In genomic region chr4:76307670-76308014, GRCh38 we compare ENCODE assay signal across 8 cellular contexts. TPM values are rescaled to one million over a fixed set of nuclear protein-coding genes. Genes with fewer than 3 reads are reported as not detected.
DNase-seq lines count a peak whose midpoint lies in the region; TF ChIP-seq lines count a peak whose summit lies in the region.

No MANE protein-coding gene starts in this region.

- no peaks in the 10 kb centered on the region for H3K9me3 ChIP-seq in Caco-2
- no peaks in the 10 kb centered on the region for H3K9me3 ChIP-seq in cardiac muscle cell (ENCODE audit: low read depth)
- no peaks in the 10 kb centered on the region for H3K9me3 ChIP-seq in parathyroid adenoma (ENCODE audit: control insufficient read depth, low read length)
- H3K9me3 ChIP-seq in A673 (ENCODE audit: low read depth, low read length, poor library complexity, severe bottlenecking) = no peaks in the 10 kb centered on the region

- peaks cover 18% of the 10 kb centered on the region for H3K36me3 Mint-ChIP-seq in Caco-2 (ENCODE audit: insufficient read depth, unreplicated experiment)

- H3K36me3 ChIP-seq in Caco-2 (ENCODE audit: control insufficient read depth, insufficient read depth, low read length) (no peaks in the 10 kb centered on the region), cardiac muscle cell (peaks cover 22% of the 10 kb centered on the region), parathyroid adenoma (ENCODE audit: control insufficient read depth, insufficient read depth, low read length) (no peaks in the 10 kb centered on the region), A673 (ENCODE audit: insufficient read depth, low read length, poor library complexity, severe bottlenecking) (no peaks in the 10 kb centered on the region)

- no peak overlapping the region for H3K9ac ChIP-seq in parathyroid adenoma

- peak overlapping the region; percentile 51 for H3K4me3 ChIP-seq in Caco-2 (ENCODE audit: low read depth, low read length)
- H3K4me3 ChIP-seq in cardiac muscle cell = peak overlapping the region; percentile 94
- H3K4me3 ChIP-seq in parathyroid adenoma (ENCODE audit: low read depth, low read length) = peak overlapping the region; percentile 80
- H3K4me3 ChIP-seq in A673 (ENCODE audit: low read depth, low read length, poor library complexity, severe bottlenecking) = no peak overlapping the region

- H3K4me2 ChIP-seq in parathyroid adenoma (ENCODE audit: low read length) = peak overlapping the region; percentile 95

- H3K27me3 ChIP-seq in Caco-2 (replicated peaks; ENCODE audit: control insufficient read depth, insufficient read depth, low read length) = no peaks in the 10 kb centered on the region
- no peaks in the 10 kb centered on the region for H3K27me3 ChIP-seq in cardiac muscle cell
- no peaks in the 10 kb centered on the region for H3K27me3 ChIP-seq in parathyroid adenoma (ENCODE audit: control insufficient read depth, insufficient read depth, low read length)
- H3K27me3 ChIP-seq in A673 (replicated peaks; ENCODE audit: insufficient read depth, low read depth, low read length, poor library complexity) = peaks cover 3% of the 10 kb centered on the region

- BruUV-seq in Caco-2 (replicated peaks; lab: Mats Ljungman, UMichigan) (no TSS peak), A673 (replicated peaks; lab: Mats Ljungman, UMichigan) (no TSS peak)

- no peaks in the 10 kb centered on the region for H3K27me3 Mint-ChIP-seq in Caco-2 (ENCODE audit: insufficient read depth, unreplicated experiment)

- no peak overlapping the region for H3K27ac Mint-ChIP-seq in Caco-2 (ENCODE audit: unreplicated experiment)

- CTCF ChIA-PET in Caco-2 (lab: Charles Lee) (interaction anchor here (0.6 to 2.8 kb wide), 5 partner anchors 27 to 271 kb away, joined by 3 to 29 read pairs (median 4); no protein-coding TSS in a partner anchor), A673 (lab: Charles Lee) (no interaction called here)

- H3K27ac ChIP-seq in cardiac muscle cell (peak overlapping the region; percentile 93), parathyroid adenoma (no peak overlapping the region), A673 (ENCODE audit: low read depth, low read length, poor library complexity, severe bottlenecking) (no peak overlapping the region)

- H3K4me1 Mint-ChIP-seq in Caco-2 (ENCODE audit: low read depth, unreplicated experiment) = peaks cover 18% of the 10 kb centered on the region

- no peak for DNase-seq in Caco-2
- DNase-seq in SHP77 treated with DMSO at 0.1 percent for 48 hours (lab: John Stamatoyannopoulos, UW) = peak; percentile 32
- DNase-seq in cardiac muscle cell (ENCODE audit: low read depth in 1 of 2, low spot score in 1 of 2) = peak in 1 of 2 donors; percentile 46
- no peak for DNase-seq in T-helper 2 cell
- DNase-seq in A673 (ENCODE audit: low spot score) = no peak
- DNase-seq in putamen (ENCODE audit: low spot score) = no peak
- no peak for DNase-seq in dermis blood vessel endothelial cell

- H3K4me3 Mint-ChIP-seq in Caco-2 (ENCODE audit: unreplicated experiment) = peak overlapping the region; percentile 90

- POLR2A ChIA-PET in Caco-2 (lab: Charles Lee) (interaction anchor here (0.6 to 0.8 kb wide), 3 partner anchors 70 to 160 kb away, joined by 3 to 4 read pairs (median 3); partner anchors contain the start of genes CCDC158 and NUP54), A673 (lab: Charles Lee; ENCODE audit: low non-redundant PET) (no interaction called here)

- no peak for TF ChIP-seq CTCF in Caco-2 (IDR thresholded peaks at IDR 0.05; ENCODE audit: insufficient read depth in 1 of 2, low read depth in 1 of 2, low read length in 1 of 2, severe bottlenecking in 1 of 2, unreplicated experiment in 1 of 2)
- TF ChIP-seq CTCF in cardiac muscle cell (IDR thresholded peaks at IDR 0.05; ENCODE audit: low read depth, low read length) = no peak
- TF ChIP-seq CTCF in parathyroid adenoma (IDR thresholded peaks at IDR 0.05) = no peak
- no peak for TF ChIP-seq CTCF in A673 (conservative IDR thresholded peaks at IDR 0.05; ENCODE audit: low read depth, low read length)

- peak overlapping the region; percentile 91 for H2AFZ ChIP-seq in parathyroid adenoma

- intact Hi-C loops in Caco-2 (cut with micrococcal nuclease; ENCODE audit: unreplicated experiment) = loop anchor here (10.0 kb wide), 1 partner anchor 93 kb away; the partner anchor contains the start of gene SCARB2
- intact Hi-C loops in A673 (cut with micrococcal nuclease; ENCODE audit: unreplicated experiment) = no loop called here

- no peaks in the 10 kb centered on the region for H3K9me3 Mint-ChIP-seq in Caco-2 (ENCODE audit: unreplicated experiment)

- H3K4me1 ChIP-seq in Caco-2 (peaks cover 10% of the 10 kb centered on the region; the same call in 1 of the 2 replicates), cardiac muscle cell (ENCODE audit: low read depth) (peaks cover 20% of the 10 kb centered on the region), parathyroid adenoma (no peaks in the 10 kb centered on the region), A673 (ENCODE audit: insufficient read depth, low read length, poor library complexity, severe bottlenecking) (no peaks in the 10 kb centered on the region)

- no peaks in the 10 kb centered on the region for H3K79me2 ChIP-seq in parathyroid adenoma

RNA-seq across cellular contexts. Expression of gene STBD1, which starts 1.1 kb away (rescaled TPM):
- 3.8 and 4.2 TPM in 2 replicates for total RNA-seq in Caco-2 (2022)
- total RNA-seq in cardiac muscle cell = 14.6 and 21.8 TPM in 2 replicates
- polyA plus RNA-seq in cardiac muscle cell = 22.6 and 30.5 TPM in 2 replicates
- total RNA-seq in A673 (2021) = not detected in 2 replicates
- total RNA-seq in dermis blood vessel endothelial cell = 1.0 and 1.3 TPM in 2 replicates

RNA-seq across cellular contexts. Expression of gene FAM47E, which starts 56.1 kb away (rescaled TPM):
- total RNA-seq in Caco-2 (2022) = 6.3 and 6.6 TPM in 2 replicates
- total RNA-seq in cardiac muscle cell = 1.6 and 2.4 TPM in 2 replicates
- polyA plus RNA-seq in cardiac muscle cell = 2.1 and 7.4 TPM in 2 replicates
- 0.21 TPM in 1 of 2 replicates, not detected in the other for total RNA-seq in A673 (2021)
- 0.14 and 0.17 TPM in 2 replicates for total RNA-seq in dermis blood vessel endothelial cell
